In the genomic region with DNA sequence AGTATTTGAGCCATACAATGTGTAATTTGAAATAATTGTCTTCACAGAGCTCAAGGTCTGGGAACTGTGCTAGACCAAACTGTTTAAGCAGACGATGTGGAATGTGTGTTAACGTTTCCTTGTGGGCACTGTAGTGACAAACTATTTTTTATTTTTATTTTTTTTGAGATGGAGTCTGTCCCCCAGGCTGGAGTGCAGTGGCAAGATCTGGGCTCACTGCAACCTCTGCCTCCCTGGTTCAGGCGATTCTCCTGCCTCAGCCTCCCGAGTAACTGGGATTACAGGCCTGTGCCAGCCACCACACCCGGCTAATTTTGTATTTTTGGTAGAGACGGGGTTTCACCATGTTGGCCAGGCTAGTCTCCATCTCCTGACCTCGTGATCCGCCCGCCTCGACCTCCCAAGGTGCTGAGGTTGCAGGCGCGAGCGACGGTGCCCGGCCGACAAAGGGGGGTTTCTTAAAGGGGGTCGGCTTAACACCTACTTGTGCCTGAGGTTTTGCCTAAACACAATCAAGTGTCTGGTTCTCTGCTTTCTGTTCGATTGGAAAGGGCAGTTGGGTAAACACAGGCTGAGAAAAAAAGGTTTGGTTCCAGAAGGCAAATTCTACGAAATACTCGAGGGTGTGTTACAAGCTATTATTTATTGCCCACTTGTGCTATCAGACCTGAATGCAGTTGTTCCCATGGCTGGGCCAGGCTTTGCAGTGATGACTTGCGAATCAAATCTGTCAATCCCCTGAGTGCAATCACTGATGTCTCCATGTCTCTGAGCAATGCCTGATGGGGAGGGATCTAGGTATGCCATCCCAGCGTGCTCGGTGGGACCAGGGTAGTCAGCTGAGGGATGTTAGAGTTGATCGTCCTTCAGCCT, we compare ENCODE assay signal across 8 cellular contexts. TPM values are rescaled to one million over a fixed set of nuclear protein-coding genes. Genes with fewer than 3 reads are reported as not detected.
A peak's percentile ranks its signal among the peaks of the same experiment; 100 is the strongest.
DNase-seq lines count a peak whose midpoint lies in the region; ATAC-seq, FAIRE-seq and TF ChIP-seq lines count a peak whose summit lies in the region.

No MANE protein-coding gene starts in this region.

- TF ChIP-seq CTCF in WTC11 (IDR thresholded peaks at IDR 0.05) (no peak), glutamatergic neuron (IDR thresholded peaks at IDR 0.05; ENCODE audit: partially characterized antibody, unreplicated experiment) (no peak), GM13976 (IDR thresholded peaks at IDR 0.05; ENCODE audit: borderline replicate concordance, control extremely low read depth, extremely low read depth, insufficient read depth, missing control alignments) (no peak)

- H3K36me3 Mint-ChIP-seq in WTC11 (peaks cover 60% of the 10 kb centered on the region), glutamatergic neuron (ENCODE audit: unreplicated experiment) (peaks cover 3% of the 10 kb centered on the region)

- whole genome bisulfite sequencing in small intestine, 3 donors, result 11 to 21% (median 16%) methylated on average over 24 of the region's 24 CpGs

- H3K9me3 Mint-ChIP-seq in WTC11, result no peaks in the 10 kb centered on the region
- peaks cover 2% of the 10 kb centered on the region for H3K9me3 Mint-ChIP-seq in glutamatergic neuron (ENCODE audit: unreplicated experiment)

- H3K4me3 Mint-ChIP-seq in WTC11 (peak overlapping the region; percentile 84), glutamatergic neuron (ENCODE audit: unreplicated experiment) (peak overlapping the region; percentile 90)

- H3K4me3 ChIP-seq in H7 (ENCODE audit: insufficient read depth, low read depth, low read length) (peak overlapping the region; percentile 99), small intestine (ENCODE audit: low read depth in 1 of 2, low read length in 2 of 2) (peak overlapping the region; percentile 69 to 72)

- no peaks in the 10 kb centered on the region for H3K9me3 ChIP-seq in small intestine (ENCODE audit: control insufficient read depth, low read depth)

- H3K27ac Mint-ChIP-seq in WTC11, result peak overlapping the region; percentile 90
- H3K27ac Mint-ChIP-seq in glutamatergic neuron (ENCODE audit: unreplicated experiment), result peak overlapping the region; percentile 76

- CTCF ChIA-PET in WTC11 (lab: Charles Lee), result interaction anchor here (0.6 to 3.7 kb wide), 2 partner anchors 131 to 176 kb away, joined by 3 to 30 read pairs; no protein-coding TSS in a partner anchor

- H3K4me1 ChIP-seq in small intestine (ENCODE audit: control insufficient read depth in 2 of 2, insufficient read depth in 1 of 2, low read depth in 1 of 2, low read length in 1 of 2), result no peaks in the 10 kb centered on the region

- H3K27ac ChIP-seq in small intestine (ENCODE audit: low read depth in 1 of 2, low read length in 1 of 2), result peak overlapping the region in 1 of 2 donors; percentile 72

- DNase-seq in H7, result peak; percentile 10
- DNase-seq in WTC11 (ENCODE audit: low spot score), result no peak
- DNase-seq in glutamatergic neuron, result no peak
- no peak for DNase-seq in small intestine
- no peak for DNase-seq in stimulated activated CD8-positive, alpha-beta memory T cell treated with anti-CD3 and anti-CD28 coated beads, Interleukin-4, amount 100 ng/mL, for 48 hours
- DNase-seq in HT-29 (ENCODE audit: low spot score), result no peak
- DNase-seq in GM13976 (ENCODE audit: low spot score), result no peak

- no peak for FAIRE-seq in small intestine (lab: Jason Lieb, UNC)

- H3K27me3 ChIP-seq in H7 (ENCODE audit: control insufficient read depth, insufficient read depth, low read length), result no peaks in the 10 kb centered on the region
- no peaks in the 10 kb centered on the region for H3K27me3 ChIP-seq in small intestine (ENCODE audit: control insufficient read depth in 2 of 2, insufficient read depth in 2 of 2, low read length in 2 of 2)

- H3K36me3 ChIP-seq in H7 (replicated peaks; ENCODE audit: control insufficient read depth, insufficient read depth, low read length) (peaks cover 49% of the 10 kb centered on the region), small intestine (ENCODE audit: control insufficient read depth in 2 of 2, insufficient read depth in 2 of 2, low read length in 2 of 2) (peaks cover 11 to 17% of the 10 kb centered on the region in 2 donors)

- no peaks in the 10 kb centered on the region for H3K27me3 Mint-ChIP-seq in WTC11 (ENCODE audit: low read depth)
- H3K27me3 Mint-ChIP-seq in glutamatergic neuron (ENCODE audit: unreplicated experiment), result peaks cover 12% of the 10 kb centered on the region

- H3K4me1 Mint-ChIP-seq in WTC11 (peaks cover 24% of the 10 kb centered on the region), glutamatergic neuron (ENCODE audit: low read depth, unreplicated experiment) (peaks cover 5% of the 10 kb centered on the region)

- POLR2A ChIA-PET in WTC11 (lab: Charles Lee), result interaction anchor here (0.7 to 2.2 kb wide), 3 partner anchors 10 to 183 kb away, joined by 4 to 22 read pairs (median 5); a partner anchor contains a TSS

- in situ Hi-C loops in GM13976 (cut with MboI; ENCODE audit: low sequenced_read_pairs, unreplicated experiment), result no loop called here

- no peak for ATAC-seq in WTC11
- no peak for ATAC-seq in HG02642 (IDR thresholded peaks at IDR 0.05; ENCODE audit: poor library complexity, unreplicated experiment)

TF ChIP-seq in WTC11, 78 proteins besides CTCF, POLR2A, EP300 and RAD21 (continues in another document):
- no peak for TF ChIP-seq ZNF416 (CRISPR knock-in tag; IDR thresholded peaks at IDR 0.05)
- TF ChIP-seq ZNF317 (CRISPR knock-in tag; IDR thresholded peaks at IDR 0.05; ENCODE audit: borderline replicate concordance, low read depth), result no peak
- TF ChIP-seq, protein P1, sequence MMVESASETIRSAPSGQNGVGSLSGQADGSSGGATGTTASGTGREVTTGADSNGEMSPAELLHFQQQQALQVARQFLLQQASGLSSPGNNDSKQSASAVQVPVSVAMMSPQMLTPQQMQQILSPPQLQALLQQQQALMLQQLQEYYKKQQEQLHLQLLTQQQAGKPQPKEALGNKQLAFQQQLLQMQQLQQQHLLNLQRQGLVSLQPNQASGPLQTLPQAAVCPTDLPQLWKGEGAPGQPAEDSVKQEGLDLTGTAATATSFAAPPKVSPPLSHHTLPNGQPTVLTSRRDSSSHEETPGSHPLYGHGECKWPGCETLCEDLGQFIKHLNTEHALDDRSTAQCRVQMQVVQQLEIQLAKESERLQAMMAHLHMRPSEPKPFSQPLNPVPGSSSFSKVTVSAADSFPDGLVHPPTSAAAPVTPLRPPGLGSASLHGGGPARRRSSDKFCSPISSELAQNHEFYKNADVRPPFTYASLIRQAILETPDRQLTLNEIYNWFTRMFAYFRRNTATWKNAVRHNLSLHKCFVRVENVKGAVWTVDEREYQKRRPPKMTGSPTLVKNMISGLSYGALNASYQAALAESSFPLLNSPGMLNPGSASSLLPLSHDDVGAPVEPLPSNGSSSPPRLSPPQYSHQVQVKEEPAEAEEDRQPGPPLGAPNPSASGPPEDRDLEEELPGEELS (CRISPR knock-in tag; IDR thresholded peaks at IDR 0.05), result no peak
- no peak for TF ChIP-seq GTF2I (CRISPR knock-in tag; conservative IDR thresholded peaks at IDR 0.05)
- TF ChIP-seq, protein P2, sequence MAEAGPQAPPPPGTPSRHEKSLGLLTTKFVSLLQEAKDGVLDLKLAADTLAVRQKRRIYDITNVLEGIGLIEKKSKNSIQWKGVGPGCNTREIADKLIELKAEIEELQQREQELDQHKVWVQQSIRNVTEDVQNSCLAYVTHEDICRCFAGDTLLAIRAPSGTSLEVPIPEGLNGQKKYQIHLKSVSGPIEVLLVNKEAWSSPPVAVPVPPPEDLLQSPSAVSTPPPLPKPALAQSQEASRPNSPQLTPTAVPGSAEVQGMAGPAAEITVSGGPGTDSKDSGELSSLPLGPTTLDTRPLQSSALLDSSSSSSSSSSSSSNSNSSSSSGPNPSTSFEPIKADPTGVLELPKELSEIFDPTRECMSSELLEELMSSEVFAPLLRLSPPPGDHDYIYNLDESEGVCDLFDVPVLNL (CRISPR knock-in tag; IDR thresholded peaks at IDR 0.05; ENCODE audit: borderline replicate concordance, low read depth), result no peak
- TF ChIP-seq ZNF219 (CRISPR knock-in tag; IDR thresholded peaks at IDR 0.05; ENCODE audit: borderline replicate concordance), result no peak
- TF ChIP-seq NR3C1 (CRISPR knock-in tag; conservative IDR thresholded peaks at IDR 0.05; ENCODE audit: low read depth), result no peak
- TF ChIP-seq, protein P3, sequence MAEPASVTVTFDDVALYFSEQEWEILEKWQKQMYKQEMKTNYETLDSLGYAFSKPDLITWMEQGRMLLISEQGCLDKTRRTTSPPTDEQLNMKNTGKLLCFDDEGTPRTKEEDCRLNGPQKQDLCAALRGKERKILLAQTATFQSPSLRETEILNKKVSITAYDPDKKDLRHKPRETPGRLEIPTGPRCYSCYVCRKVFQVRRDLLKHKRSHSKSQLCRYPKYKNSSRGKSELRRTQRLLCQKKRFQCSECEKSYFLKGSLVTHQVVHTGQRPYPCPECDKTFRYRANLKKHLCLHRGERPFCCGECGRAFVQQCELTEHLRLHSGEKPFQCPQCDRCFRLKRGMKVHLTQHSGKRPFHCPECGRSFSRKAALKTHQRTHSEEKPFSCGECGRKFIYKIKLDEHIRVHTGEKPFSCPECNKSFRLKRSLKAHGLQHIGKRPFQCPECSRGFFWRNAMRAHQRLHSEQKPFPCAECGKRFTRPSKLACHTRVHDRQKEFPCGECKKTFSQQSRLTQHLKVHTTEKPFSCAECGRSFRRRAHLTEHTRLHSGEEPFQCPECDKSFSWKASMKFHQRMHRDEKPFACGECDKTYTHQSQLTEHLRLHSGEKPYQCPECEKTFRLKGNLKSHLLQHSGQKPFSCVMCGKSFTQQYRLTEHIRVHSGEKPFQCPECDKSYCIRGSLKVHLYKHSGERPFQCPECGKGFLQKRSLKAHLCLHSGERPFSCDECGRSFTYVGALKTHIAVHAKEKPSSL (CRISPR knock-in tag; conservative IDR thresholded peaks at IDR 0.05), result no peak
- TF ChIP-seq TEAD4 (CRISPR knock-in tag; IDR thresholded peaks at IDR 0.05), result no peak
- TF ChIP-seq KAT7 (CRISPR knock-in tag; IDR thresholded peaks at IDR 0.05; ENCODE audit: borderline replicate concordance), result no peak
- no peak for TF ChIP-seq RORB (CRISPR knock-in tag; IDR thresholded peaks at IDR 0.05)
- no peak for TF ChIP-seq TEAD1 (CRISPR knock-in tag; IDR thresholded peaks at IDR 0.05)

RNA-seq across cellular contexts. Expression of a gene that starts 1.3 kb away (rescaled TPM):
- 334 and 392 TPM in 2 replicates for total RNA-seq in H7 (2014; rRNA removed; shearing (Covaris generic))
- total RNA-seq in WTC11 (2021), result 484 to 634 TPM (median 500 TPM) in 3 replicates
- total RNA-seq in glutamatergic neuron (ENCODE audit: unreplicated experiment), result 185 TPM
- polyA plus RNA-seq in small intestine, result 100 to 1,000 TPM in 1 of 3 donors, 10 to 100 TPM in 2; 47.2 to 144 (median 53.0) TPM
- total RNA-seq in HT-29 (2014; rRNA removed; shearing (Covaris generic)), result 365 and 383 TPM in 2 replicates

RNA-seq across cellular contexts. Expression of a gene that starts 10.3 kb away (rescaled TPM):
- 174 and 183 TPM in 2 replicates for total RNA-seq in H7 (2014; rRNA removed; shearing (Covaris generic))
- total RNA-seq in WTC11 (2021) (101 to 136 TPM (median 107 TPM) in 3 replicates), glutamatergic neuron (ENCODE audit: unreplicated experiment) (103 TPM)
- polyA plus RNA-seq in small intestine, result 100 to 1,000 TPM; 120 to 142 (median 139) TPM
- 139 and 146 TPM in 2 replicates for total RNA-seq in HT-29 (2014; rRNA removed; shearing (Covaris generic))

RNA-seq across cellular contexts. Expression of a gene that starts 38.8 kb away (rescaled TPM):
- total RNA-seq in H7 (2014; rRNA removed; shearing (Covaris generic)), result 1.1 and 2.6 TPM in 2 replicates
- 2.7 to 5.0 TPM (median 3.2 TPM) in 3 replicates for total RNA-seq in WTC11 (2021)
- total RNA-seq in glutamatergic neuron (ENCODE audit: unreplicated experiment), result 11.0 TPM
- polyA plus RNA-seq in small intestine, result 1 to 10 TPM in 2 of 3 donors, under 1 TPM in 1; 0.67 to 3.5 (median 2.8) TPM
- 0.03 and 0.23 TPM in 2 replicates for total RNA-seq in HT-29 (2014; rRNA removed; shearing (Covaris generic))
